ENCODE assay signal across 21 cellular contexts in genomic region chr15:98767692-98768091, GRCh38.
DNase-seq lines count a peak whose midpoint lies in the region; ATAC-seq lines count a peak whose summit lies in the region.
"Had no signal": no experiment of that assay in that cellular context is flagged by ENCODE, and none has a peak within 500 bp of the region (broad histone marks: within the 10 kb centered on the region; RNA-seq: fewer than 3 reads in every experiment).

No MANE protein-coding gene starts in this region.

- H2BK120ac ChIP-seq in trophoblast cell (ENCODE audit: insufficient read depth, low read length, poor library complexity): no peak overlapping the region

- peaks cover 6% of the 10 kb centered on the region for H3K79me2 ChIP-seq in trophoblast cell (ENCODE audit: control insufficient read depth, insufficient read depth, low read length, poor library complexity)

- no peak overlapping the region for H2BK5ac ChIP-seq in trophoblast cell (ENCODE audit: low read depth, low read length, poor library complexity)

- DNase-seq in EH (ENCODE audit: low read depth): peak; percentile 21
- peak; percentile 23 for DNase-seq in amniotic epithelial cell (ENCODE audit: low read depth)
- peak; percentile 76 for DNase-seq in islet precursor cell
- DNase-seq in trophoblast cell: peak; percentile 2 to 30
- no peak for DNase-seq in NCI-H2227 (lab: John Stamatoyannopoulos, UW; ENCODE audit: unreplicated experiment)
- DNase-seq in AG20443 (ENCODE audit: low spot score): no peak
- DNase-seq: CD4-positive, alpha-beta T cell; COR-L47; DMS79; HCEC 1CT; NCI-H1092 treated with DMSO at 0.1 percent for 48 hours; NCI-H146; NCI-H2029; NCI-H226; NCI-H510A treated with DMSO at 0.1 percent for 48 hours; NCI-H748 treated with DMSO at 0.1 percent for 48 hours; SIG-M5; SK-N-SH had no signal

- H4K91ac ChIP-seq in trophoblast cell (ENCODE audit: low read depth, low read length): no peak overlapping the region

- no peak overlapping the region for H4K8ac ChIP-seq in trophoblast cell (ENCODE audit: low read depth, low read length)

- H2AFZ ChIP-seq in trophoblast cell (ENCODE audit: insufficient read depth, low read length, poor library complexity): no peak overlapping the region

- H3K27ac ChIP-seq in trophoblast cell (ENCODE audit: low read depth, low read length): no peak overlapping the region
- H3K27ac ChIP-seq: KMS-11 had no signal

- no peak overlapping the region for H4K12ac ChIP-seq in trophoblast cell (ENCODE audit: low read depth, low read length)

- no peak overlapping the region for H3K18ac ChIP-seq in trophoblast cell (ENCODE audit: low read length)

- no CpG with 5 or more reads among the region's 4 CpGs for WGBS in trophoblast cell (ENCODE audit: extremely low coverage, insufficient coverage, insufficient read length)

- no peaks in the 10 kb centered on the region for H3K9me3 ChIP-seq in trophoblast cell (ENCODE audit: insufficient read depth, low read depth, low read length)
- H3K9me3 ChIP-seq: SK-N-SH had no signal

- H2AK5ac ChIP-seq in trophoblast cell (ENCODE audit: low read length): no peak overlapping the region

- peak overlapping the region; percentile 18 for H3K4ac ChIP-seq in trophoblast cell (ENCODE audit: low read depth, low read length)

- H3K14ac ChIP-seq in trophoblast cell (ENCODE audit: low read length): no peak overlapping the region

- no peaks in the 10 kb centered on the region for H3K36me3 ChIP-seq in trophoblast cell (ENCODE audit: control insufficient read depth in 1 of 2, insufficient read depth in 2 of 2, low read length in 2 of 2)

- H3K23ac ChIP-seq in trophoblast cell (ENCODE audit: low read length): no peak overlapping the region

- no peak for ATAC-seq in HG02759 (IDR thresholded peaks at IDR 0.05; ENCODE audit: unreplicated experiment)
- ATAC-seq: Panc1 had no signal

- no peak overlapping the region for H2BK12ac ChIP-seq in trophoblast cell (ENCODE audit: low read length)

- H3K4me3 ChIP-seq in trophoblast cell (ENCODE audit: low read depth, low read length): no peak overlapping the region

- no peaks in the 10 kb centered on the region for H3K27me3 ChIP-seq in trophoblast cell (ENCODE audit: insufficient read depth, low read length)

- H3K4me2 ChIP-seq in trophoblast cell (ENCODE audit: low read length): no peak overlapping the region
- H3K4me2 ChIP-seq: KMS-11, SK-N-SH had no signal

- peaks cover 4% of the 10 kb centered on the region for H3K79me1 ChIP-seq in trophoblast cell (ENCODE audit: low read length)

- H3K4me1 ChIP-seq in trophoblast cell (ENCODE audit: control insufficient read depth in 1 of 2, insufficient read depth in 2 of 2, low read length in 2 of 2): peaks cover 5 to 7% of the 10 kb centered on the region in 2 experiments

- H3K9ac ChIP-seq in trophoblast cell (ENCODE audit: low read length): no peak overlapping the region
- H3K9ac ChIP-seq: KMS-11, SK-N-SH had no signal

Comparison
In these comparisons a context has a peak if more than half of its experiments do, and no peak if none do; other contexts are left out.
1. DNase-seq: peak in EH (single experiment), amniotic epithelial cell (single experiment), islet precursor cell (single experiment) and trophoblast cell (2 of 2); none in NCI-H2227 (single experiment) and AG20443 (single experiment).